9 cellular contexts compared by ENCODE assay signal in the genomic region with DNA sequence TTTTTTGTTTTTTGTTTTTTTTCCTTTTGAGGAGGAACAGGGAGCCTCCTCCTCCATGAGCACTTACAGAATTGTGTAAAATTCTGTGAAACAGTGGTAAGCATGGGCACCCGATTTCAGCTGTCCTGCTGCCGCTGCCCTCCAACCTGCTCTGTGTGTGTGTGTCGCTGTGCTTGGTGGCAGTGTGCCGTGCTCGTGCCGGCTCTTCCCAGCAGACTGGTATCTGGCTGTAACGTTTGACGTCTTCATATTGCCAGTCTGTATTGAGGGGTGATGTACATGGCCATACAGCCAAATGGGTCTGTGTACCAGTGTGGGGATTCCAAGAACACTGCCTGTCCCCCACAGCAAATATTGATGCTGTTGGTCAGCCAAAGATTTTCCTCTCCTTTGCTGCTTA.
DNase-seq lines count a peak whose midpoint lies in the region; ATAC-seq and TF ChIP-seq lines count a peak whose summit lies in the region.
"Had no signal": no experiment of that assay in that cellular context is flagged by ENCODE, and none has a peak within 500 bp of the region (broad histone marks: within the 10 kb centered on the region; RNA-seq: fewer than 3 reads in every experiment).

No MANE protein-coding gene starts in this region.

- DNase-seq in activated naive CD4-positive, alpha-beta T cell treated with anti-CD3 and anti-CD28 coated beads, Interleukin-2, amount 50 U/mL, for 16 hours: no peak
- DNase-seq in activated T-helper 2 cell treated with anti-CD3 and anti-CD28 coated beads, Interferon-gamma antibody, Interleukin-2, Interleukin-4, amounts not matched to agents 10 μg/mL and 5 μg/mL and 100 μg/mL, durations not matched to agents 14 hours and 24 hours and 36 hours (ENCODE audit: low spot score): no peak
- no peak for DNase-seq in mesenchymal stem cell
- DNase-seq in upper lobe of right lung: no peak
- DNase-seq in stimulated activated CD4-positive, alpha-beta T cell treated with anti-CD3 and anti-CD28 coated beads, Interleukin-2, amount 100 ng/mL, for 48 hours: no peak
- no peak for DNase-seq in activated CD4-positive, alpha-beta T cell treated with anti-CD3 and anti-CD28 coated beads, Interleukin-2, amount 50 U/mL, for 4 hours
- DNase-seq in NCI-H345 treated with DMSO at 0.1 percent for 48 hours (lab: John Stamatoyannopoulos, UW; ENCODE audit: unreplicated experiment): no peak
- DNase-seq: midbrain had no signal

- H3K18ac ChIP-seq in mesenchymal stem cell (ENCODE audit: low read depth in 1 of 2, low read length in 2 of 2): peak overlapping the region; percentile 89 to 98

- peak overlapping the region; percentile 95 to 97 for H3K4ac ChIP-seq in mesenchymal stem cell (ENCODE audit: low read depth in 1 of 2, low read length in 2 of 2)

- H3K4me2 ChIP-seq in mesenchymal stem cell (ENCODE audit: low read length, poor library complexity, severe bottlenecking): no peak overlapping the region

- intact Hi-C loops in activated T-helper 2 cell treated with anti-CD3 and anti-CD28 coated beads, Interferon-gamma antibody, Interleukin-2, Interleukin-4, amounts not matched to agents 10 μg/mL and 5 μg/mL and 100 μg/mL, durations not matched to agents 14 hours and 24 hours and 36 hours (cut with micrococcal nuclease): loop anchor here (2.0 to 10.0 kb wide), 3 partner anchors 89 to 331 kb away; a partner anchor contains a TSS
- intact Hi-C loops in upper lobe of right lung (cut with DNase I): no loop called here

- peaks cover 24% of the 10 kb centered on the region for H3K4me1 Mint-ChIP-seq in activated naive CD4-positive, alpha-beta T cell treated with anti-CD3 and anti-CD28 coated beads, Interleukin-2, amount 50 U/mL, for 24 hours
- peaks cover 32% of the 10 kb centered on the region for H3K4me1 Mint-ChIP-seq in activated T-helper 2 cell treated with anti-CD3 and anti-CD28 coated beads, Interferon-gamma antibody, Interleukin-2, Interleukin-4, amounts not matched to agents 10 μg/mL and 5 μg/mL and 100 μg/mL, durations not matched to agents 14 hours and 24 hours and 36 hours (ENCODE audit: low read depth)

- H4K91ac ChIP-seq in mesenchymal stem cell (ENCODE audit: low read length): peak overlapping the region; percentile 99

- peak overlapping the region; percentile 21 for H2BK5ac ChIP-seq in mesenchymal stem cell (ENCODE audit: low read depth, low read length, poor library complexity, severe bottlenecking)

- peak overlapping the region; percentile 93 for H4K8ac ChIP-seq in mesenchymal stem cell (ENCODE audit: low read length)

- H3K27me3 Mint-ChIP-seq in activated naive CD4-positive, alpha-beta T cell treated with anti-CD3 and anti-CD28 coated beads, Interleukin-2, amount 50 U/mL, for 24 hours: no peaks in the 10 kb centered on the region
- H3K27me3 Mint-ChIP-seq in activated T-helper 2 cell treated with anti-CD3 and anti-CD28 coated beads, Interferon-gamma antibody, Interleukin-2, Interleukin-4, amounts not matched to agents 10 μg/mL and 5 μg/mL and 100 μg/mL, durations not matched to agents 14 hours and 24 hours and 36 hours (ENCODE audit: low read depth): peaks cover 2% of the 10 kb centered on the region

- TF ChIP-seq CTCF in upper lobe of right lung (IDR thresholded peaks at IDR 0.05): no peak

- H3K27ac Mint-ChIP-seq in activated naive CD4-positive, alpha-beta T cell treated with anti-CD3 and anti-CD28 coated beads, Interleukin-2, amount 50 U/mL, for 24 hours: peak overlapping the region; percentile 78
- peak overlapping the region; percentile 89 for H3K27ac Mint-ChIP-seq in activated T-helper 2 cell treated with anti-CD3 and anti-CD28 coated beads, Interferon-gamma antibody, Interleukin-2, Interleukin-4, amounts not matched to agents 10 μg/mL and 5 μg/mL and 100 μg/mL, durations not matched to agents 14 hours and 24 hours and 36 hours

- H3K9me3 ChIP-seq in mesenchymal stem cell (ENCODE audit: control insufficient read depth, low read length) (no peaks in the 10 kb centered on the region), upper lobe of right lung (no peaks in the 10 kb centered on the region)

- H3K27me3 ChIP-seq in mesenchymal stem cell (ENCODE audit: control insufficient read depth in 1 of 2, insufficient read depth in 1 of 2, low read length in 2 of 2): no peaks in the 10 kb centered on the region
- no peaks in the 10 kb centered on the region for H3K27me3 ChIP-seq in upper lobe of right lung

- peaks cover 38% of the 10 kb centered on the region for H3K79me1 ChIP-seq in mesenchymal stem cell (replicated peaks; ENCODE audit: low read length, poor library complexity, severe bottlenecking)

- H2BK12ac ChIP-seq in mesenchymal stem cell (ENCODE audit: low read length in 2 of 2): peak overlapping the region; percentile 90 to 99

- H3K9me3 Mint-ChIP-seq in activated naive CD4-positive, alpha-beta T cell treated with anti-CD3 and anti-CD28 coated beads, Interleukin-2, amount 50 U/mL, for 24 hours: no peaks in the 10 kb centered on the region
- H3K9me3 Mint-ChIP-seq in activated T-helper 2 cell treated with anti-CD3 and anti-CD28 coated beads, Interferon-gamma antibody, Interleukin-2, Interleukin-4, amounts not matched to agents 10 μg/mL and 5 μg/mL and 100 μg/mL, durations not matched to agents 14 hours and 24 hours and 36 hours: no peaks in the 10 kb centered on the region

- peak overlapping the region; percentile 83 for H2BK120ac ChIP-seq in mesenchymal stem cell (ENCODE audit: low read depth, low read length)

- peaks cover 51 to 93% of the 10 kb centered on the region in 2 experiments for H3K36me3 ChIP-seq in mesenchymal stem cell (ENCODE audit: control insufficient read depth in 1 of 2, insufficient read depth in 2 of 2, low read depth in 1 of 2, low read length in 2 of 2)
- H3K36me3 ChIP-seq in upper lobe of right lung: peaks cover 46% of the 10 kb centered on the region

- WGBS in mesenchymal stem cell: 73% methylated on average over 8 of the region's 8 CpGs

- peak overlapping the region in 1 of 2 experiments; percentile 44 for H3K4me3 ChIP-seq in mesenchymal stem cell (ENCODE audit: insufficient read depth in 1 of 2, low read depth in 1 of 2, low read length in 2 of 2)
- H3K4me3 ChIP-seq in upper lobe of right lung: no peak overlapping the region

- peak overlapping the region in 1 of 2 experiments; percentile 31 for H3K14ac ChIP-seq in mesenchymal stem cell (ENCODE audit: low read length in 2 of 2)

- peak overlapping the region; percentile 80 for H3K9ac ChIP-seq in mesenchymal stem cell (ENCODE audit: low read length)

- peak overlapping the region; percentile 96 for H2BK15ac ChIP-seq in mesenchymal stem cell (ENCODE audit: low read depth, poor library complexity, severe bottlenecking)

- peak overlapping the region; percentile 84 for H3K27ac ChIP-seq in mesenchymal stem cell (ENCODE audit: low read length, poor library complexity, severe bottlenecking)
- peak overlapping the region; percentile 21 for H3K27ac ChIP-seq in upper lobe of right lung

- no peaks in the 10 kb centered on the region for H3K36me3 Mint-ChIP-seq in activated naive CD4-positive, alpha-beta T cell treated with anti-CD3 and anti-CD28 coated beads, Interleukin-2, amount 50 U/mL, for 24 hours
- peaks cover 6% of the 10 kb centered on the region for H3K36me3 Mint-ChIP-seq in activated T-helper 2 cell treated with anti-CD3 and anti-CD28 coated beads, Interferon-gamma antibody, Interleukin-2, Interleukin-4, amounts not matched to agents 10 μg/mL and 5 μg/mL and 100 μg/mL, durations not matched to agents 14 hours and 24 hours and 36 hours (ENCODE audit: low read depth)

- no peak overlapping the region for H2AFZ ChIP-seq in mesenchymal stem cell (ENCODE audit: low read depth, low read length)

- no peak for ATAC-seq in upper lobe of right lung

- H3K4me1 ChIP-seq in mesenchymal stem cell (ENCODE audit: control insufficient read depth, insufficient read depth, low read depth, low read length): peaks cover 13% of the 10 kb centered on the region
- H3K4me1 ChIP-seq in upper lobe of right lung: peaks cover 15% of the 10 kb centered on the region

- H3K4me3 Mint-ChIP-seq in activated naive CD4-positive, alpha-beta T cell treated with anti-CD3 and anti-CD28 coated beads, Interleukin-2, amount 50 U/mL, for 24 hours: peak overlapping the region; percentile 30
- H3K4me3 Mint-ChIP-seq in activated T-helper 2 cell treated with anti-CD3 and anti-CD28 coated beads, Interferon-gamma antibody, Interleukin-2, Interleukin-4, amounts not matched to agents 10 μg/mL and 5 μg/mL and 100 μg/mL, durations not matched to agents 14 hours and 24 hours and 36 hours (ENCODE audit: low read depth): peak overlapping the region; percentile 63

- no peak overlapping the region for H3K23ac ChIP-seq in mesenchymal stem cell (ENCODE audit: low read length in 2 of 2)

- H2AK5ac ChIP-seq in mesenchymal stem cell (ENCODE audit: low read length, severe bottlenecking): peak overlapping the region; percentile 13
